Comparison of ENCODE assay signal across 15 cellular contexts in the genomic region with DNA sequence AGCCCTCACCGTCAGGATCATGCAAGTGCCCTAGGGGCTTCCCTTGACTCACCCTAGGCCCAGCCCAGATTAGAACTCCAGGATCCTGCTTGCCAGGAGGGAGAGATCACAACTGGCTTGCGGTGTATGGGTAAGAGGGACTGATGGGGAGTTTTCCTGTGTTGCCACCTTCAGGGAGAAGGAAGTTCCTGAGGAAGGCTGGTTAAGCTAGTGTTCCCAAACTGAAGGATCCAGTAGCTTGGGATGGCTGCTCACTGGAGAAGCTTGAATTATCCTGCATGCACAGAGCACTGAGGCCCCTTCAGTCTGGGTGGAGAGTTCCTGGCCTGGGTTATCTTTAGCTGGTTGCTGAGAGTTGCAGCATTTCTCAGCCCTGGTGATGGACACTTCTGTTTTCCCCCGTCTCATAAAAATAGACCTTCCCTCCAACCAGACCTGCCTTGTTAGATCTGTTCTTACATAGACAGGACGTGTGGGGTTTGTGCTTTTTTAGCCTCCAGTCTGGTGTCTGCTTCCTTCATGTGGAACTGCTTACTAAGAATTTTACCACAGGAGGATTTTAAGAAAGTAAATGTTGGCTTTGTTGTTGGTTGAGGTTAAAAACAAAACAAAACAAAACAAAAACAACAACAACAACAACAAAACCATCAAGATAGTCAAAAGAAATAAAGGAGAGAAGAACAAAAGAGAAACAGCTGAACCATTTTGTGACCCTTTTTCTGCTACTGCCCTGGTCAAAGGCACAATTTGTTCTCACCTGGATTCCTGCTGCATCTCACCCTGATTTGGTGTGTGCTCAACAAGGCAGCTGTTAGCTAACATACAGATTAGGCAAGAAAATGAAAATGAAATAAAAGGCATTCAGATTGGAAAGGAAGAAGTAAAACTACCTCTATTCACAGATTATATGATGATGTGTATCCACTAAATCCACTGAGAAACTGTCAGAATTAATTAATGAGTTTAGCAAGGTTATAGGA. TPM values are rescaled to one million over a fixed set of nuclear protein-coding genes. Genes with fewer than 3 reads are reported as not detected.
DNase-seq lines count a peak whose midpoint lies in the region; ATAC-seq and TF ChIP-seq lines count a peak whose summit lies in the region.
"Had no signal": no experiment of that assay in that cellular context is flagged by ENCODE, and none has a peak within 500 bp of the region (broad histone marks: within the 10 kb centered on the region; RNA-seq: fewer than 3 reads in every experiment).

No MANE protein-coding gene starts in this region.

- peaks cover 1 to 11% of the 10 kb centered on the region in 2 donors for H3K27me3 Mint-ChIP-seq in CD4-positive, alpha-beta memory T cell

- CTCF ChIA-PET in CD4-positive, alpha-beta memory T cell (lab: Charles Lee; ENCODE audit: partially characterized antibody), result interaction anchor here (1.0 to 2.4 kb wide), 4 partner anchors 13 to 71 kb away, joined by 3 to 6 read pairs (median 5); no protein-coding TSS in a partner anchor

- H3K36me3 ChIP-seq in OCI-LY3 (replicated peaks; ENCODE audit: low read depth, low read length) (no peaks in the 10 kb centered on the region), BE2C (no peaks in the 10 kb centered on the region)
- H3K36me3 ChIP-seq in CD4-positive, alpha-beta memory T cell (ENCODE audit: insufficient read depth, low read length), result no peaks in the 10 kb centered on the region
- H3K36me3 ChIP-seq: esophagus squamous epithelium, SJCRH30, stomach had no signal

- no peaks in the 10 kb centered on the region for H3K79me2 ChIP-seq in OCI-LY3 (ENCODE audit: low read length)

- peak; percentile 41 for ATAC-seq in GM21576 (IDR thresholded peaks at IDR 0.05; ENCODE audit: unreplicated experiment)
- ATAC-seq in stimulated activated naive CD8-positive, alpha-beta T cell treated with anti-CD3 and anti-CD28 coated beads, Interleukin-15, Interleukin-2, amounts not matched to agents 100 U/mL and 50 U/mL, for 24 hours, result no peak
- ATAC-seq: CD8-positive, alpha-beta T cell had no signal

- peak overlapping the region; percentile 23 for H3K4me2 ChIP-seq in OCI-LY3 (ENCODE audit: low read length)

- peaks cover 8% of the 10 kb centered on the region; the same call in 1 of the 2 replicates for H3K27me3 ChIP-seq in OCI-LY3 (ENCODE audit: low read depth, low read length)
- H3K27me3 ChIP-seq in BE2C, result peaks cover 3% of the 10 kb centered on the region; the same call in 1 of the 2 replicates
- H3K27me3 ChIP-seq in CD4-positive, alpha-beta memory T cell (ENCODE audit: insufficient read depth, low read length), result no peaks in the 10 kb centered on the region
- H3K27me3 ChIP-seq: esophagus squamous epithelium, SJCRH30 had no signal

- no peak overlapping the region for H3K9ac ChIP-seq in OCI-LY3 (ENCODE audit: low read length)

- no peak overlapping the region for H3K27ac ChIP-seq in OCI-LY3 (ENCODE audit: low read length)
- no peak overlapping the region for H3K27ac ChIP-seq in CD4-positive, alpha-beta memory T cell (ENCODE audit: low read depth, low read length)
- H3K27ac ChIP-seq: esophagus squamous epithelium, SJCRH30, stomach had no signal

- H4K20me1 ChIP-seq in OCI-LY3 (ENCODE audit: insufficient read depth, low read length), result no peaks in the 10 kb centered on the region

- H3K4me1 Mint-ChIP-seq in CD4-positive, alpha-beta memory T cell, result peaks cover 0 to 12% (median 7%) of the 10 kb centered on the region in 4 donors

- peak overlapping the region in 1 of 7 donors; percentile 69 for H3K27ac Mint-ChIP-seq in CD4-positive, alpha-beta memory T cell
- H3K27ac Mint-ChIP-seq: CD8-positive, alpha-beta T cell had no signal

- H3K4me1 ChIP-seq in OCI-LY3 (ENCODE audit: low read length) (peaks cover 55% of the 10 kb centered on the region), BE2C (no peaks in the 10 kb centered on the region)
- H3K4me1 ChIP-seq in CD4-positive, alpha-beta memory T cell (ENCODE audit: insufficient read depth, low read length), result no peaks in the 10 kb centered on the region
- H3K4me1 ChIP-seq: esophagus squamous epithelium, SJCRH30, stomach had no signal

- H3K4me3 ChIP-seq in OCI-LY3 (ENCODE audit: low read length), result no peak overlapping the region
- H3K4me3 ChIP-seq in BE2C (ENCODE audit: low read depth, low read length), result no peak overlapping the region
- H3K4me3 ChIP-seq in CD4-positive, alpha-beta memory T cell (ENCODE audit: low read length in 2 of 2), result no peak overlapping the region
- H3K4me3 ChIP-seq: esophagus squamous epithelium, SJCRH30, stomach had no signal

- no peak overlapping the region for H2AFZ ChIP-seq in OCI-LY3 (ENCODE audit: low read depth, low read length)

- no peaks in the 10 kb centered on the region for H3K36me3 Mint-ChIP-seq in CD4-positive, alpha-beta memory T cell
- H3K36me3 Mint-ChIP-seq: CD8-positive, alpha-beta T cell had no signal

- in situ Hi-C loops in G401 (cut with HindIII; ENCODE audit: low sequenced_read_pairs), result no loop called here
- in situ Hi-C loops in GM13977 (cut with MboI; ENCODE audit: low pct_unique_long_range_greater_than_20kb, low sequenced_read_pairs, unreplicated experiment), result no loop called here

- no peak overlapping the region for H3K4me3 Mint-ChIP-seq in CD4-positive, alpha-beta memory T cell
- H3K4me3 Mint-ChIP-seq: CD8-positive, alpha-beta T cell had no signal

- POLR2A ChIA-PET in CD4-positive, alpha-beta memory T cell (lab: Charles Lee; ENCODE audit: partially characterized antibody), result no interaction called here

- TF ChIP-seq CTCF in OCI-LY3 (IDR thresholded peaks at IDR 0.05; ENCODE audit: low read depth, low read length) (no peak), BE2C (IDR thresholded peaks at IDR 0.05; ENCODE audit: low read depth, low read length) (no peak), GM13977 (IDR thresholded peaks at IDR 0.05; ENCODE audit: extremely low read depth, insufficient read depth, missing control alignments) (no peak)

- DNase-seq in G401 (ENCODE audit: low spot score), result peak; percentile 1
- peak; percentile 72 for DNase-seq in globus pallidus (ENCODE audit: low spot score)
- DNase-seq in BE2C, result no peak
- DNase-seq in stimulated activated naive CD8-positive, alpha-beta T cell treated with anti-CD3 and anti-CD28 coated beads, Interleukin-15, Interleukin-2, amounts not matched to agents 100 U/mL and 50 U/mL, for 24 hours, result no peak
- no peak for DNase-seq in GM13977 (ENCODE audit: low spot score)
- no peak for DNase-seq in CD4-positive, alpha-beta memory T cell
- DNase-seq: activated CD4-positive, alpha-beta T cell treated with anti-CD3 and anti-CD28 coated beads for 1 hour; CD8-positive, alpha-beta T cell; esophagus squamous epithelium; KG1; SJCRH30; stimulated activated CD4-positive, alpha-beta T cell treated with anti-CD3 and anti-CD28 coated beads, Interleukin-4, amount 100 ng/mL, for 24 hours; stomach had no signal

- intact Hi-C loops in CD4-positive, alpha-beta memory T cell (cut with micrococcal nuclease), result no loop called here

- no peaks in the 10 kb centered on the region for H3K9me3 ChIP-seq in OCI-LY3 (ENCODE audit: insufficient read depth, low read length)
- H3K9me3 ChIP-seq in BE2C, result no peaks in the 10 kb centered on the region
- no peaks in the 10 kb centered on the region for H3K9me3 ChIP-seq in CD4-positive, alpha-beta memory T cell (ENCODE audit: control insufficient read depth in 1 of 2, low read length in 2 of 2)
- H3K9me3 ChIP-seq: esophagus squamous epithelium, SJCRH30, stomach had no signal

- peaks cover 0 to 1% (median 0%) of the 10 kb centered on the region in 8 donors for H3K9me3 Mint-ChIP-seq in CD4-positive, alpha-beta memory T cell
- H3K9me3 Mint-ChIP-seq: CD8-positive, alpha-beta T cell had no signal

RNA-seq across cellular contexts. Expression of a gene that starts 28.4 kb away (rescaled TPM):
- total RNA-seq in G401 (2014; rRNA removed; shearing (Covaris generic)), result not detected in 2 replicates
- not detected for polyA plus RNA-seq in BE2C (2012; ENCODE audit: insufficient read depth, insufficient read length, low read depth)
- not detected for total RNA-seq in CD4-positive, alpha-beta memory T cell
- under 1 TPM in 1 of 2 donors, not detected in 1; 0.03 TPM for polyA plus RNA-seq in CD4-positive, alpha-beta memory T cell
- total RNA-seq: CD8-positive, alpha-beta T cell had no signal

RNA-seq across cellular contexts. Expression of a gene that starts 59.0 kb away (rescaled TPM):
- not detected in 2 replicates for total RNA-seq in G401 (2014; rRNA removed; shearing (Covaris generic))
- not detected for polyA plus RNA-seq in BE2C (2012; ENCODE audit: insufficient read depth, insufficient read length, low read depth)
- total RNA-seq in CD4-positive, alpha-beta memory T cell, result under 1 TPM; 0.29 to 0.33 TPM
- 1 to 10 TPM; 1.6 to 3.7 TPM for polyA plus RNA-seq in CD4-positive, alpha-beta memory T cell
- total RNA-seq: SJCRH30 had no signal

Comparison
In these comparisons a context has a peak if more than half of its experiments do, and no peak if none do; other contexts are left out.
1. DNase-seq: peak in G401 (single experiment) and globus pallidus (single experiment); none in BE2C (single experiment), stimulated activated naive CD8-positive, alpha-beta T cell treated with anti-CD3 and anti-CD28 coated beads, Interleukin-15, Interleukin-2, amounts not matched to agents 100 U/mL and 50 U/mL, for 24 hours (single experiment), GM13977 (single experiment) and CD4-positive, alpha-beta memory T cell (0 of 5).